Comparison of ENCODE assay signal across 8 cellular contexts in the genomic region with DNA sequence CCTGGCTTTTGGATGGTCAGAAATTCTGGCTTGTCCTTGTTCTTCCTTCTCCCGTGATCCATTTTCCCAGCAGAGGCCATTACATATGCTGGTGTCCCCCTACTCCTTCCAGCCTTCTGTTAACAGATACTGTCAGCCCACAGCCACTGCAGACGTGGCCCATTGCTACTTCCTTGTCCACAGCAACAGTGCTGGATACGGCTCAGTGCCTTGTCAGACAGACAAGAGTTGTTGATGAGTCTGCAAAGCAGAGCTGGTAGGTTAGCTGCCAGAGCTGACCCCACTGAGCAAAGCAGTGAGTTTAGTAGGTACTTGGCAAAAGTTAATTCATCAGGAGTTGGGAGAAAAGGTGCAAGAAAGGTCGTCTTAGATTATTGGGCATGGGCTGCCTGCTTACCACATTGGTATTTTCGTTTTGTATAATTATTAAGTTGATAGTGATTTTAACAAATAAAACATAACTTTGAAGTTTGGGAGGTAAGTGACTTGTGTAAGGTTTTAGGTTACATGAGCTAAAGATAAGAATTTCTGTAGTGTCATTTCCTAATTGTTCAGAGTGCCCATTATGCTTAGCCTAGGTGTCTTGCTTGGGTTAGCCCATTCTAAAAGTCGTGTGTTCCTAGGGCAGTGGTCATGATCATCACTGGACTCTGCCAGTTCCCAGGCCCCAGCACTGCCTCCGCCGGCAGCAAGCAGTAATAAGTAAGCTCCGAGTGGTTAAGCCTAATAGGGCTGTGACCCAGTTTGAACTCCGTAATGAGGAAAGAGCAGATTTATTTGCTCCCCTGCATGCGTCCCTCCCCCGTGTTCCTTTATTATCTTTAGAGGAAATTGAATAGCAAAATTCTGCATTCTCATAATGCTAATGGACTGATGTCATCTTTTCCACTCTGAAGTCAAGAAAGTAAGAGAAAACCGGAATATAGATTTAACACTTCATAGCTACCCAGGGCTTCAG.
DNase-seq lines count a peak whose midpoint lies in the region; ATAC-seq and TF ChIP-seq lines count a peak whose summit lies in the region.

No MANE protein-coding gene starts in this region.

- H3K27ac ChIP-seq in RWPE1 (peak overlapping the region; percentile 51), foreskin keratinocyte (peak overlapping the region; percentile 98)

- peaks cover 21% of the 10 kb centered on the region for H3K36me3 Mint-ChIP-seq in progenitor cell of endocrine pancreas (ENCODE audit: insufficient read depth)
- H3K36me3 Mint-ChIP-seq in activated CD4-positive, alpha-beta T cell treated with anti-CD3 and anti-CD28 coated beads, Interleukin-2, amount 10 ng/mL, durations not matched to agents 7 days and 5 days (ENCODE audit: low read depth), result no peaks in the 10 kb centered on the region

- no peak overlapping the region for H3K4me3 Mint-ChIP-seq in progenitor cell of endocrine pancreas (ENCODE audit: low read depth)
- H3K4me3 Mint-ChIP-seq in activated CD4-positive, alpha-beta T cell treated with anti-CD3 and anti-CD28 coated beads, Interleukin-2, amount 10 ng/mL, durations not matched to agents 7 days and 5 days, result no peak overlapping the region

- peak overlapping the region; percentile 42 for H3K27ac Mint-ChIP-seq in progenitor cell of endocrine pancreas
- no peak overlapping the region for H3K27ac Mint-ChIP-seq in activated CD4-positive, alpha-beta T cell treated with anti-CD3 and anti-CD28 coated beads, Interleukin-2, amount 10 ng/mL, durations not matched to agents 7 days and 5 days

- ATAC-seq in foreskin keratinocyte (no peak), GM21381 (IDR thresholded peaks at IDR 0.05; ENCODE audit: unreplicated experiment) (no peak)

- POLR2A ChIA-PET in RWPE1 (lab: Yijun Ruan, JAX; ENCODE audit: low non-redundant PET), result no interaction called here
- POLR2A ChIA-PET in activated CD4-positive, alpha-beta T cell treated with anti-CD3 and anti-CD28 coated beads, Interleukin-2, amount 10 ng/mL, durations not matched to agents 7 days and 5 days (lab: Charles Lee), result no interaction called here

- H3K27me3 Mint-ChIP-seq in progenitor cell of endocrine pancreas, result no peaks in the 10 kb centered on the region
- no peaks in the 10 kb centered on the region for H3K27me3 Mint-ChIP-seq in activated CD4-positive, alpha-beta T cell treated with anti-CD3 and anti-CD28 coated beads, Interleukin-2, amount 10 ng/mL, durations not matched to agents 7 days and 5 days

- DNase-seq in D341Med (ENCODE audit: low spot score) (peak; percentile 64), RWPE1 (ENCODE audit: low spot score) (no peak), foreskin keratinocyte (no peak), progenitor cell of endocrine pancreas (ENCODE audit: low spot score, unreplicated experiment) (no peak), T-helper 9 cell (no peak)
- DNase-seq in activated CD4-positive, alpha-beta T cell treated with anti-CD3 and anti-CD28 coated beads, Interleukin-2, amount 10 ng/mL, durations not matched to agents 7 days and 5 days, result no peak
- DNase-seq in stimulated activated CD4-positive, alpha-beta T cell treated with anti-CD3 and anti-CD28 coated beads, Interleukin-2, amount 100 ng/mL, for 48 hours, result no peak

- TF ChIP-seq CTCF in RWPE1 (conservative IDR thresholded peaks at IDR 0.05; ENCODE audit: low read depth) (no peak), foreskin keratinocyte (conservative IDR thresholded peaks at IDR 0.05) (peak; percentile 46), progenitor cell of endocrine pancreas (IDR thresholded peaks at IDR 0.05; ENCODE audit: unreplicated experiment) (peak; percentile 38)

- CTCF ChIA-PET in RWPE1 (lab: Yijun Ruan, JAX), result interaction anchor here (0.9 to 1.1 kb wide), 3 partner anchors 18 to 159 kb away, joined by 3 read pairs; no protein-coding TSS in a partner anchor
- CTCF ChIA-PET in activated CD4-positive, alpha-beta T cell treated with anti-CD3 and anti-CD28 coated beads, Interleukin-2, amount 10 ng/mL, durations not matched to agents 7 days and 5 days (lab: Charles Lee), result no interaction called here

- peaks cover 73% of the 10 kb centered on the region for H3K4me1 Mint-ChIP-seq in progenitor cell of endocrine pancreas (ENCODE audit: low read depth)
- no peaks in the 10 kb centered on the region for H3K4me1 Mint-ChIP-seq in activated CD4-positive, alpha-beta T cell treated with anti-CD3 and anti-CD28 coated beads, Interleukin-2, amount 10 ng/mL, durations not matched to agents 7 days and 5 days

- no peaks in the 10 kb centered on the region for H3K9me3 Mint-ChIP-seq in progenitor cell of endocrine pancreas (ENCODE audit: low read depth)
- no peaks in the 10 kb centered on the region for H3K9me3 Mint-ChIP-seq in activated CD4-positive, alpha-beta T cell treated with anti-CD3 and anti-CD28 coated beads, Interleukin-2, amount 10 ng/mL, durations not matched to agents 7 days and 5 days

- peaks cover 48% of the 10 kb centered on the region for H3K4me1 ChIP-seq in foreskin keratinocyte

- no peaks in the 10 kb centered on the region for H3K27me3 ChIP-seq in foreskin keratinocyte
